ENCODE assay signal across 8 cellular contexts in the genomic region with DNA sequence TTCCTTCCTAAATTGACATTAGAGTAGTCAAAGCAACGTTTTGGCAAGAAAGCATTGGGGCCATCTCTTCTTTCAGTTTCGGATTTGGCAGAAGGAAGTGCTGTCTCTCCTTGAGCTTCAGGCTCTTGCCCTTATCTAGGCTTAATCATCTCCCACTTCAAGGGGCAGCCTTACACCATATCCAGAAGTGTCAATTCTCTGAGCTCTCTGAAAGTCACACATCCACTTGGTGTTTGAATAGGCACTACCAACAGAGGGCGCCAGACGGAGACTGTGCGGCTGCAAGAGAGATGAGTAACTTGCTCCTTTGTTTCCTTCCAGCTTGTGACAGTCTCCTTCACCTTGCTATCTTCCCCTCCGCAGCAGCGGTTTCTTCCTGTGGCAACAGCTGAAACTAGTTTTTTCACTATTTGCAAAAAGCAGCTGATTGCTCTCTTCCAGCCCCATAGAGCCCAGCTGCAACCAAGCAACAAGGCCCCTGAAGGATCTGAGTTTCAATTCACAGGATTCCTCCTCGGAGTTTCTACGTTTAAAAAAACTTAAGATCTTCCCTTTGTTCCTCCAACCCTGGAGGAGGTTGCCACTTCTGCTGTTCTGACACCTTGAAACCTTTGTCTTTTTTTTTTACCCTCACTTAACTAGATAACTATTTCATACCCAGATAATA.
DNase-seq lines count a peak whose midpoint lies in the region; ATAC-seq and TF ChIP-seq lines count a peak whose summit lies in the region.

No MANE protein-coding gene starts in this region.

- TF ChIP-seq CTCF in CD8-positive, alpha-beta T cell (IDR thresholded peaks at IDR 0.05) = peak; percentile 70

- H3K36me3 ChIP-seq in CD8-positive, alpha-beta T cell (ENCODE audit: insufficient read depth, low read length) = no peaks in the 10 kb centered on the region

- H3K4me3 ChIP-seq in CD8-positive, alpha-beta T cell (ENCODE audit: low read depth, low read length) = no peak overlapping the region

- peak; percentile 98 for ATAC-seq in CD8-positive, alpha-beta T cell
- no peak for ATAC-seq in HG03460 (IDR thresholded peaks at IDR 0.05; ENCODE audit: unreplicated experiment)

- H3K27me3 ChIP-seq in CD8-positive, alpha-beta T cell (ENCODE audit: insufficient read depth, low read length) = no peaks in the 10 kb centered on the region

- POLR2A ChIA-PET in CD8-positive, alpha-beta T cell (lab: Charles Lee) = interaction anchor here (0.6 to 1.2 kb wide), 4 partner anchors 62 to 369 kb away, joined by 3 to 5 read pairs (median 4); a partner anchor contains a TSS

- intact Hi-C loops in CD8-positive, alpha-beta T cell (cut with DNase I, micrococcal nuclease) = loop anchor here (1.0 to 10.0 kb wide), 8 partner anchors 148 to 403 kb away; a partner anchor contains a TSS

- H3K4me1 ChIP-seq in CD8-positive, alpha-beta T cell (ENCODE audit: insufficient read depth, low read length) = peaks cover 13% of the 10 kb centered on the region

- H3K27ac ChIP-seq in CD8-positive, alpha-beta T cell (ENCODE audit: low read depth, low read length) = no peak overlapping the region

- H3K27ac Mint-ChIP-seq in CD8-positive, alpha-beta T cell = peak overlapping the region; percentile 56

- no peaks in the 10 kb centered on the region for H3K36me3 Mint-ChIP-seq in CD8-positive, alpha-beta T cell

- H3K27me3 Mint-ChIP-seq in CD8-positive, alpha-beta T cell (ENCODE audit: low read depth) = no peaks in the 10 kb centered on the region

- DNase-seq in CD8-positive, alpha-beta T cell = peak; percentile 58 to 87 (median 80)
- DNase-seq in H4 (ENCODE audit: low spot score) (peak; percentile 32), NCI-H1694 (lab: John Stamatoyannopoulos, UW) (peak; percentile 82), T-helper 22 cell (ENCODE audit: low read depth) (peak; percentile 48), astrocyte of the hippocampus (ENCODE audit: low read depth, low spot score) (peak; percentile 77), iPS DF 4.7 (ENCODE audit: extremely low read depth, low spot score) (peak; percentile 91)
- peak; percentile 75 to 86 (median 84) for DNase-seq in stimulated activated CD4-positive, alpha-beta T cell treated with anti-CD3 and anti-CD28 coated beads, Interleukin-12 subunit alpha, Interleukin-12 subunit beta, amount 100 ng/mL, for 48 hours (ENCODE audit: low read depth in 2 of 3, low spot score in 1 of 3)

- H3K4me1 Mint-ChIP-seq in CD8-positive, alpha-beta T cell (ENCODE audit: low read depth) = peaks cover 15% of the 10 kb centered on the region

- no peaks in the 10 kb centered on the region for H3K9me3 Mint-ChIP-seq in CD8-positive, alpha-beta T cell

- CTCF ChIA-PET in CD8-positive, alpha-beta T cell (lab: Charles Lee) = interaction anchor here (0.6 to 4.5 kb wide), 40 partner anchors 9 to 572 kb away, joined by 3 to 51 read pairs (median 4); a partner anchor contains a TSS

- no peaks in the 10 kb centered on the region for H3K9me3 ChIP-seq in CD8-positive, alpha-beta T cell (ENCODE audit: low read length)

- H3K4me3 Mint-ChIP-seq in CD8-positive, alpha-beta T cell = peak overlapping the region; percentile 49

Comparison
In these comparisons a context has a peak if more than half of its experiments do, and no peak if none do; other contexts are left out.
1. DNase-seq: peak in every context shown above with its lines; median percentile 91 in iPS DF 4.7; 84 in stimulated activated CD4-positive, alpha-beta T cell treated with anti-CD3 and anti-CD28 coated beads, Interleukin-12 subunit alpha, Interleukin-12 subunit beta, amount 100 ng/mL, for 48 hours; 82 in NCI-H1694; 80 in CD8-positive, alpha-beta T cell; 77 in astrocyte of the hippocampus; 48 in T-helper 22 cell; 32 in H4.